In genomic region chr4:6917445-6918241, GRCh38 we compare ENCODE assay signal across 8 cellular contexts. TPM values are rescaled to one million over a fixed set of nuclear protein-coding genes. Genes with fewer than 3 reads are reported as not detected.
A peak's percentile ranks its signal among the peaks of the same experiment; 100 is the strongest.
DNase-seq lines count a peak whose midpoint lies in the region; ATAC-seq and TF ChIP-seq lines count a peak whose summit lies in the region.

No MANE protein-coding gene starts in this region.

- ATAC-seq in HG02678 (IDR thresholded peaks at IDR 0.05; ENCODE audit: unreplicated experiment) (peak; percentile 82), esophagus mucosa (peak; percentile 76), GM19455 (IDR thresholded peaks at IDR 0.05; ENCODE audit: unreplicated experiment) (no peak)

- H3K4me1 Mint-ChIP-seq in activated CD4-positive, alpha-beta T cell treated with anti-CD3 and anti-CD28 coated beads, Interleukin-2, amount 10 ng/mL, durations not matched to agents 24 days and 14 days: peaks cover 58% of the 10 kb centered on the region
- H3K4me1 Mint-ChIP-seq in nephron progenitor cell: peaks cover 51% of the 10 kb centered on the region

- peak; percentile 82 for DNase-seq in GM12865 (ENCODE audit: low read depth)
- peak; percentile 59 to 81 for DNase-seq in NCI-H187 (lab: John Stamatoyannopoulos, UW)
- peak; percentile 78 for DNase-seq in activated CD4-positive, alpha-beta T cell treated with anti-CD3 and anti-CD28 coated beads, Interleukin-2, amount 10 ng/mL, durations not matched to agents 24 days and 14 days
- DNase-seq in nephron progenitor cell: peak; percentile 33
- DNase-seq in COLO829 (ENCODE audit: low spot score): no peak

- H3K36me3 Mint-ChIP-seq in activated CD4-positive, alpha-beta T cell treated with anti-CD3 and anti-CD28 coated beads, Interleukin-2, amount 10 ng/mL, durations not matched to agents 24 days and 14 days (ENCODE audit: low read depth): peaks cover 11% of the 10 kb centered on the region
- no peaks in the 10 kb centered on the region for H3K36me3 Mint-ChIP-seq in nephron progenitor cell (ENCODE audit: low read depth)

- no peaks in the 10 kb centered on the region for H3K9me3 Mint-ChIP-seq in activated CD4-positive, alpha-beta T cell treated with anti-CD3 and anti-CD28 coated beads, Interleukin-2, amount 10 ng/mL, durations not matched to agents 24 days and 14 days
- H3K9me3 Mint-ChIP-seq in nephron progenitor cell: no peaks in the 10 kb centered on the region

- H3K4me3 Mint-ChIP-seq in activated CD4-positive, alpha-beta T cell treated with anti-CD3 and anti-CD28 coated beads, Interleukin-2, amount 10 ng/mL, durations not matched to agents 24 days and 14 days: peak overlapping the region; percentile 64
- no peak overlapping the region for H3K4me3 Mint-ChIP-seq in nephron progenitor cell

- H3K27me3 Mint-ChIP-seq in activated CD4-positive, alpha-beta T cell treated with anti-CD3 and anti-CD28 coated beads, Interleukin-2, amount 10 ng/mL, durations not matched to agents 24 days and 14 days: no peaks in the 10 kb centered on the region
- peaks cover 3% of the 10 kb centered on the region for H3K27me3 Mint-ChIP-seq in nephron progenitor cell (ENCODE audit: low read depth, poor library complexity)

- H3K27ac Mint-ChIP-seq in activated CD4-positive, alpha-beta T cell treated with anti-CD3 and anti-CD28 coated beads, Interleukin-2, amount 10 ng/mL, durations not matched to agents 24 days and 14 days: peak overlapping the region; percentile 89
- H3K27ac Mint-ChIP-seq in nephron progenitor cell: peak overlapping the region; percentile 47

- TF ChIP-seq CTCF in GM12865 (IDR thresholded peaks at IDR 0.05; ENCODE audit: insufficient read depth, low read depth, low read length, missing control alignments) (peak; percentile 60), nephron progenitor cell (IDR thresholded peaks at IDR 0.05) (peak; percentile 43)

- intact Hi-C loops in activated CD4-positive, alpha-beta T cell treated with anti-CD3 and anti-CD28 coated beads, Interleukin-2, amount 10 ng/mL, durations not matched to agents 24 days and 14 days (cut with micrococcal nuclease): loop anchor here (1.0 kb wide), 2 partner anchors 8 to 25 kb away; partner anchors contain the start of gene TBC1D14

- H3K4me3 ChIP-seq in GM12865 (ENCODE audit: low read depth, low read length): no peak overlapping the region

RNA-seq across cellular contexts. Expression of gene TBC1D14, which starts 8.0 kb away (rescaled TPM):
- 47.2 and 47.3 TPM in 2 replicates for total RNA-seq in activated CD4-positive, alpha-beta T cell treated with anti-CD3 and anti-CD28 coated beads, Interleukin-2, amount 10 ng/mL, durations not matched to agents 24 days and 14 days
- 48.1 TPM for total RNA-seq in esophagus mucosa
